In genomic region chr2:225334524-225334923, GRCh38 we compare ENCODE assay signal across 16 cellular contexts.
A peak's percentile ranks its signal among the peaks of the same experiment; 100 is the strongest.
DNase-seq lines count a peak whose midpoint lies in the region; ATAC-seq and TF ChIP-seq lines count a peak whose summit lies in the region.
"Had no signal": no experiment of that assay in that cellular context is flagged by ENCODE, and none has a peak within 500 bp of the region (broad histone marks: within the 10 kb centered on the region; RNA-seq: fewer than 3 reads in every experiment).

No MANE protein-coding gene starts in this region.

- H3K36me3 Mint-ChIP-seq in natural killer cell treated with Interleukin-12 subunit alpha and Interleukin-12 subunit beta and Interleukin-15 and Interleukin-18, amount 100 ng/mL, for 72 hours: no peaks in the 10 kb centered on the region
- H3K36me3 Mint-ChIP-seq: memory B cell, neural progenitor cell had no signal

- H3K4me3 Mint-ChIP-seq in stimulated activated naive CD8-positive, alpha-beta T cell treated with anti-CD3 and anti-CD28 coated beads, Interleukin-15, amount 100 ng/mL, for 72 hours: no peak overlapping the region
- H3K4me3 Mint-ChIP-seq in natural killer cell treated with Interleukin-12 subunit alpha and Interleukin-12 subunit beta and Interleukin-15 and Interleukin-18, amount 100 ng/mL, for 72 hours: no peak overlapping the region
- H3K4me3 Mint-ChIP-seq: activated T-cell treated with anti-CD3 and anti-CD28 coated beads, Interleukin-2, amount 50 U/mL, for 4 hours; memory B cell; neural progenitor cell had no signal

- no peak for ATAC-seq in stimulated activated naive CD8-positive, alpha-beta T cell treated with anti-CD3 and anti-CD28 coated beads, Interleukin-15, amount 100 ng/mL, for 72 hours
- ATAC-seq in natural killer cell treated with Interleukin-12 subunit alpha and Interleukin-12 subunit beta and Interleukin-15 and Interleukin-18, amount 100 ng/mL, for 72 hours: no peak
- ATAC-seq: activated T-cell treated with anti-CD3 and anti-CD28 coated beads, Interleukin-2, amount 50 U/mL, for 4 hours; right lobe of liver had no signal

- no peaks in the 10 kb centered on the region for H3K36me3 ChIP-seq in WERI-Rb-1
- H3K36me3 ChIP-seq: HAP-1, neural progenitor cell, right lobe of liver, tibial artery had no signal

- H3K4me1 Mint-ChIP-seq in stimulated activated naive CD8-positive, alpha-beta T cell treated with anti-CD3 and anti-CD28 coated beads, Interleukin-15, amount 100 ng/mL, for 72 hours: no peaks in the 10 kb centered on the region
- H3K4me1 Mint-ChIP-seq in natural killer cell treated with Interleukin-12 subunit alpha and Interleukin-12 subunit beta and Interleukin-15 and Interleukin-18, amount 100 ng/mL, for 72 hours (ENCODE audit: low read depth in 2 of 2): no peaks in the 10 kb centered on the region
- H3K4me1 Mint-ChIP-seq: memory B cell had no signal

- TF ChIP-seq CTCF in fibroblast of villous mesenchyme (IDR thresholded peaks at IDR 0.05; ENCODE audit: insufficient read depth, low read depth, low read length) (no peak), WERI-Rb-1 (IDR thresholded peaks at IDR 0.05; ENCODE audit: low read depth, low read length) (no peak)

- DNase-seq in DMS79 treated with DMSO at 0.1 percent for 48 hours (lab: John Stamatoyannopoulos, UW) (peak; percentile 75), NCI-H1930 (lab: John Stamatoyannopoulos, UW) (peak; percentile 34 to 40), NCI-H774 (lab: John Stamatoyannopoulos, UW) (peak; percentile 48), fibroblast of villous mesenchyme (ENCODE audit: low read depth) (peak; percentile 14), hippocampal formation (lab: John Stamatoyannopoulos, UW) (no peak), WERI-Rb-1 (no peak)
- no peak for DNase-seq in stimulated activated naive CD8-positive, alpha-beta T cell treated with anti-CD3 and anti-CD28 coated beads, Interleukin-15, amount 100 ng/mL, for 72 hours
- no peak for DNase-seq in natural killer cell treated with Interleukin-12 subunit alpha and Interleukin-12 subunit beta and Interleukin-15 and Interleukin-18, amount 100 ng/mL, for 72 hours (ENCODE audit: low spot score)
- DNase-seq: activated T-cell treated with anti-CD3 and anti-CD28 coated beads, Interleukin-2, amount 50 U/mL, for 4 hours; right lobe of liver; stimulated activated CD4-positive, alpha-beta T cell treated with anti-CD3 and anti-CD28 coated beads, Interleukin-2, amount 100 ng/mL, for 48 hours; stimulated activated CD8-positive, alpha-beta memory T cell treated with anti-CD3 and anti-CD28 coated beads, Interleukin-4, amount 100 ng/mL, for 48 hours; tibial artery had no signal

- no peaks in the 10 kb centered on the region for H3K9me3 Mint-ChIP-seq in stimulated activated naive CD8-positive, alpha-beta T cell treated with anti-CD3 and anti-CD28 coated beads, Interleukin-15, amount 100 ng/mL, for 72 hours
- no peaks in the 10 kb centered on the region for H3K9me3 Mint-ChIP-seq in natural killer cell treated with Interleukin-12 subunit alpha and Interleukin-12 subunit beta and Interleukin-15 and Interleukin-18, amount 100 ng/mL, for 72 hours
- H3K9me3 Mint-ChIP-seq: activated T-cell treated with anti-CD3 and anti-CD28 coated beads, Interleukin-2, amount 50 U/mL, for 4 hours; memory B cell; neural progenitor cell had no signal

- H3K27me3 Mint-ChIP-seq in stimulated activated naive CD8-positive, alpha-beta T cell treated with anti-CD3 and anti-CD28 coated beads, Interleukin-15, amount 100 ng/mL, for 72 hours: peaks cover 7% of the 10 kb centered on the region
- H3K27me3 Mint-ChIP-seq in natural killer cell treated with Interleukin-12 subunit alpha and Interleukin-12 subunit beta and Interleukin-15 and Interleukin-18, amount 100 ng/mL, for 72 hours: peaks cover 2 to 7% of the 10 kb centered on the region in 2 donors

- no peaks in the 10 kb centered on the region for H3K27me3 ChIP-seq in WERI-Rb-1 (ENCODE audit: insufficient read depth, low read depth, severe bottlenecking)
- H3K27me3 ChIP-seq: neural progenitor cell, right lobe of liver, tibial artery had no signal

- no peaks in the 10 kb centered on the region for H3K9me3 ChIP-seq in WERI-Rb-1 (ENCODE audit: severe bottlenecking)
- H3K9me3 ChIP-seq: HAP-1, right lobe of liver, tibial artery had no signal

- no peak overlapping the region for H3K27ac ChIP-seq in WERI-Rb-1
- H3K27ac ChIP-seq: neural progenitor cell, right lobe of liver, tibial artery had no signal

- no peak overlapping the region for H3K27ac Mint-ChIP-seq in stimulated activated naive CD8-positive, alpha-beta T cell treated with anti-CD3 and anti-CD28 coated beads, Interleukin-15, amount 100 ng/mL, for 72 hours
- H3K27ac Mint-ChIP-seq in natural killer cell treated with Interleukin-12 subunit alpha and Interleukin-12 subunit beta and Interleukin-15 and Interleukin-18, amount 100 ng/mL, for 72 hours: no peak overlapping the region
- H3K27ac Mint-ChIP-seq: memory B cell, neural progenitor cell had no signal

- no peak overlapping the region for H3K4me3 ChIP-seq in fibroblast of villous mesenchyme (ENCODE audit: low read depth, low read length)
- H3K4me3 ChIP-seq in WERI-Rb-1 (ENCODE audit: low read depth, low read length): no peak overlapping the region
- H3K4me3 ChIP-seq: HAP-1, neural progenitor cell, right lobe of liver, tibial artery had no signal

Comparison
In these comparisons a context has a peak if more than half of its experiments do, and no peak if none do; other contexts are left out.
1. DNase-seq: peak in DMS79 treated with DMSO at 0.1 percent for 48 hours (single experiment), NCI-H1930 (2 of 2), NCI-H774 (single experiment) and fibroblast of villous mesenchyme (single experiment); none in hippocampal formation (0 of 2), stimulated activated naive CD8-positive, alpha-beta T cell treated with anti-CD3 and anti-CD28 coated beads, Interleukin-15, amount 100 ng/mL, for 72 hours (0 of 2), natural killer cell treated with Interleukin-12 subunit alpha and Interleukin-12 subunit beta and Interleukin-15 and Interleukin-18, amount 100 ng/mL, for 72 hours (single experiment) and WERI-Rb-1 (single experiment).